Comparison of ENCODE assay signal across 15 cellular contexts in the genomic region with DNA sequence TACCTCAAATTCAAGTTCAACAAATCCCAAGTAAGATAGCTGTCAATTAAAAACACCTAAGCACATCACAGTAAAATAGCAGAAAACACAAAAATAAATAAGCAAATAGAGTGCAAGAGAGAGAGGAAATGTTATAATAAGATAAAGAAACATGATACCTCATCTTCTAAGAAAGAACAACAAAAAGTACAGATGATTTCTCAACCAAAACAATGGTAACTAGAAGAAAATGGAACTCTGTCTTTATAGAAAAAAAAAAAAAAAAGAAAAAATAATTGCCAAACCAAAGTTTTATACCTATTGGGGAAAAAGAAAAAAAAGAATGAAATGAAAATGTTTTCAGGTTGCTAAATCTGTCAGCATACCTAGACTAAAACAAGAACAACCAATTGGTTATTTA.
"Had no signal": no experiment of that assay in that cellular context is flagged by ENCODE, and none has a peak within 500 bp of the region (broad histone marks: within the 10 kb centered on the region; RNA-seq: fewer than 3 reads in every experiment).

No MANE protein-coding gene starts in this region.

- H3K4me3 Mint-ChIP-seq: brain; natural killer cell treated with Interleukin-12 subunit alpha and Interleukin-12 subunit beta and Interleukin-15 and Interleukin-18, amount 100 ng/mL, for 72 hours; type B pancreatic cell had no signal

- H3K36me3 Mint-ChIP-seq: brain; natural killer cell treated with Interleukin-12 subunit alpha and Interleukin-12 subunit beta and Interleukin-15 and Interleukin-18, amount 100 ng/mL, for 72 hours; type B pancreatic cell had no signal

- H3K27ac Mint-ChIP-seq: activated T-helper 2 cell treated with anti-CD3 and anti-CD28 coated beads, Interferon-gamma antibody, Interleukin-2, Interleukin-4, amounts not matched to agents 10 μg/mL and 5 μg/mL and 100 μg/mL, durations not matched to agents 14 hours and 24 hours and 36 hours; brain; natural killer cell treated with Interleukin-12 subunit alpha and Interleukin-12 subunit beta and Interleukin-15 and Interleukin-18, amount 100 ng/mL, for 72 hours; type B pancreatic cell had no signal

- H3K4me1 ChIP-seq: foreskin keratinocyte, suprapubic skin had no signal

- ATAC-seq: activated CD4-positive, CD25-positive, alpha-beta regulatory T cell treated with anti-CD3 and anti-CD28 coated beads, Interleukin-2, amount 50 U/mL, for 24 hours; foreskin keratinocyte; natural killer cell treated with Interleukin-12 subunit alpha and Interleukin-12 subunit beta and Interleukin-15 and Interleukin-18, amount 100 ng/mL, for 72 hours; sciatic nerve; stimulated activated naive CD8-positive, alpha-beta T cell treated with anti-CD3 and anti-CD28 coated beads, Interleukin-15, Interleukin-2, amounts not matched to agents 100 U/mL and 50 U/mL, for 24 hours had no signal

- H3K4me1 Mint-ChIP-seq: brain had no signal

- H3K27ac ChIP-seq: foreskin keratinocyte, suprapubic skin had no signal

- DNase-seq: activated naive CD4-positive, alpha-beta T cell treated with anti-CD3 and anti-CD28 coated beads, Interleukin-2, amount 50 U/mL, for 16 hours; amniotic stem cell; foreskin keratinocyte; head of caudate nucleus; nucleus accumbens; stimulated activated CD4-positive, alpha-beta T cell treated with anti-CD3 and anti-CD28 coated beads, Interleukin-2, amount 100 ng/mL, for 48 hours; stimulated activated naive CD8-positive, alpha-beta T cell treated with anti-CD3 and anti-CD28 coated beads, Interleukin-15, Interleukin-2, amounts not matched to agents 100 U/mL and 50 U/mL, for 24 hours; T-helper 2 cell had no signal

- H3K36me3 ChIP-seq: suprapubic skin had no signal

- H3K27me3 Mint-ChIP-seq: brain; natural killer cell treated with Interleukin-12 subunit alpha and Interleukin-12 subunit beta and Interleukin-15 and Interleukin-18, amount 100 ng/mL, for 72 hours; type B pancreatic cell had no signal

- H3K27me3 ChIP-seq: foreskin keratinocyte, suprapubic skin had no signal

- H3K4me3 ChIP-seq: suprapubic skin had no signal
